Comparison of ENCODE assay signal across 14 cellular contexts in genomic region chr10:130905386-130905785, GRCh38.
DNase-seq lines count a peak whose midpoint lies in the region; ATAC-seq lines count a peak whose summit lies in the region.
"Had no signal": no experiment of that assay in that cellular context is flagged by ENCODE, and none has a peak within 500 bp of the region (broad histone marks: within the 10 kb centered on the region; RNA-seq: fewer than 3 reads in every experiment).

No MANE protein-coding gene starts in this region.

- ATAC-seq in T-helper 17 cell (no peak), sciatic nerve (peak; percentile 17), HG03342 (IDR thresholded peaks at IDR 0.05; ENCODE audit: unreplicated experiment) (no peak)
- ATAC-seq: CD8-positive, alpha-beta T cell had no signal

- intact Hi-C loops in sciatic nerve (cut with DNase I), result no loop called here

- no peaks in the 10 kb centered on the region for H3K27me3 Mint-ChIP-seq in T-helper 17 cell
- H3K27me3 Mint-ChIP-seq: CD4-positive, CD25-positive, alpha-beta regulatory T cell had no signal

- H3K36me3 Mint-ChIP-seq in T-helper 17 cell (ENCODE audit: low read depth), result no peaks in the 10 kb centered on the region
- H3K36me3 Mint-ChIP-seq: CD4-positive, CD25-positive, alpha-beta regulatory T cell; CD8-positive, alpha-beta T cell had no signal

- H3K36me3 ChIP-seq in H7 (replicated peaks; ENCODE audit: control insufficient read depth, insufficient read depth, low read length), result no peaks in the 10 kb centered on the region

- DNase-seq in H7, result peak; percentile 21
- DNase-seq in T-helper 17 cell, result no peak
- peak; percentile 41 for DNase-seq in islet precursor cell
- no peak for DNase-seq in sciatic nerve (ENCODE audit: low spot score)
- no peak for DNase-seq in T1000 (lab: John Stamatoyannopoulos, UW)
- no peak for DNase-seq in stimulated activated CD8-positive, alpha-beta memory T cell treated with anti-CD3 and anti-CD28 coated beads, Interleukin-4, amount 100 ng/mL, for 48 hours
- DNase-seq: C1 segment of cervical spinal cord; CD4-positive, CD25-positive, alpha-beta regulatory T cell; DMS79 treated with DMSO at 0.1 percent for 48 hours; GF-D8; GOT3; HCEC 1CT had no signal

- H3K4me3 Mint-ChIP-seq in T-helper 17 cell, result peak overlapping the region; percentile 26
- H3K4me3 Mint-ChIP-seq: CD4-positive, CD25-positive, alpha-beta regulatory T cell; CD8-positive, alpha-beta T cell had no signal

- no peak overlapping the region for H3K27ac Mint-ChIP-seq in T-helper 17 cell
- H3K27ac Mint-ChIP-seq: CD4-positive, CD25-positive, alpha-beta regulatory T cell; CD8-positive, alpha-beta T cell had no signal

- H3K27me3 ChIP-seq in H7 (ENCODE audit: control insufficient read depth, insufficient read depth, low read length), result no peaks in the 10 kb centered on the region; the same call in 1 of the 2 replicates

- H3K9me3 ChIP-seq in T-helper 17 cell (ENCODE audit: control insufficient read depth, low read length, poor library complexity, severe bottlenecking), result no peaks in the 10 kb centered on the region

- no peaks in the 10 kb centered on the region for H3K4me1 Mint-ChIP-seq in T-helper 17 cell
- H3K4me1 Mint-ChIP-seq: CD4-positive, CD25-positive, alpha-beta regulatory T cell had no signal

- no peak overlapping the region for H3K4me3 ChIP-seq in H7 (ENCODE audit: insufficient read depth, low read depth, low read length)

Comparison
In these comparisons a context has a peak if more than half of its experiments do, and no peak if none do; other contexts are left out.
1. DNase-seq: peak in H7 (single experiment) and islet precursor cell (single experiment); none in T-helper 17 cell (0 of 3), sciatic nerve (single experiment), T1000 (single experiment) and stimulated activated CD8-positive, alpha-beta memory T cell treated with anti-CD3 and anti-CD28 coated beads, Interleukin-4, amount 100 ng/mL, for 48 hours (single experiment).